In genomic region chr1:58783090-58783992, GRCh38 we compare ENCODE assay signal across 8 cellular contexts. TPM values are rescaled to one million over a fixed set of nuclear protein-coding genes. Genes with fewer than 3 reads are reported as not detected.
DNase-seq lines count a peak whose midpoint lies in the region; ATAC-seq, FAIRE-seq and TF ChIP-seq lines count a peak whose summit lies in the region.

No MANE protein-coding gene starts in this region.

- H3K9me3 ChIP-seq in K562 (replicated peaks; ENCODE audit: control insufficient read depth, insufficient read depth, low read depth, low read length) = no peaks in the 10 kb centered on the region

- peaks cover 9 to 37% of the 10 kb centered on the region in 2 experiments; a peak in 4 of 5 replicates for H3K4me1 ChIP-seq in K562 (replicated peaks in 1 of 2; ENCODE audit: control insufficient read depth in 2 of 2, insufficient read depth in 2 of 2, low read length in 2 of 2)

- peak overlapping the region; percentile 97 to 99 for H3K9ac ChIP-seq in K562 (ENCODE audit: insufficient read depth in 1 of 2, low read depth in 2 of 2, low read length in 2 of 2)

- no peaks in the 10 kb centered on the region for H3K27me3 ChIP-seq in K562 (ENCODE audit: control insufficient read depth in 2 of 2, insufficient read depth in 2 of 2, low read length in 2 of 2)

- in situ Hi-C loops in SK-MEL-5 (cut with HindIII; ENCODE audit: low pct_unique_long_range_greater_than_20kb, low sequenced_read_pairs) (no loop called here), K562 (cut with MboI) (loop anchor here (10.0 kb wide), 2 partner anchors 101 to 501 kb away; no protein-coding TSS in a partner anchor)

- peak in 1 of 2 experiments; percentile 26; a peak in 2 of 4 replicates for TF ChIP-seq RAD21 in K562 (CRISPR knock-in tag; conservative IDR thresholded peaks at IDR 0.05 in 1 of 2, IDR thresholded peaks at IDR 0.05 in 1 of 2)

- H3K36me3 ChIP-seq in K562 (ENCODE audit: control insufficient read depth, insufficient read depth, low read length) = no peaks in the 10 kb centered on the region

- no peak for FAIRE-seq in K562 (lab: Jason Lieb, UNC)

- DNase-seq in AG08396 (ENCODE audit: low spot score) (peak; percentile 31), SK-MEL-5 (ENCODE audit: low read depth, low spot score) (peak; percentile 30), K562 (ENCODE audit: extremely low read depth in 1 of 4, low spot score in 3 of 4) (peak; percentile 22 to 71 (median 44)), iPS-NIHi11 (ENCODE audit: low spot score) (peak; percentile 29), HPDE6-E6E7 (ENCODE audit: extremely low spot score) (no peak)

- H3K4me3 ChIP-seq in K562 (peak overlapping the region; percentile 81), skin epidermis (peak overlapping the region; percentile 59 to 92 (median 86))

- H3K4me2 ChIP-seq in K562 (ENCODE audit: insufficient read depth, low read length) = peak overlapping the region; percentile 87

- 2% methylated on average over 71 of the region's 86 CpGs for WGBS in K562 (ENCODE audit: insufficient coverage, low coverage, missing lambda C conversion rate)

- peak; percentile 1 for ATAC-seq in GM18873 (IDR thresholded peaks at IDR 0.05; ENCODE audit: low FRiP score, unreplicated experiment)
- ATAC-seq in HG03432 (IDR thresholded peaks at IDR 0.05; ENCODE audit: unreplicated experiment) = peak; percentile 16
- ATAC-seq in K562 = peak; percentile 28

- no peak for TF ChIP-seq EP300 in K562 (IDR thresholded peaks at IDR 0.05; ENCODE audit: low read length)

- intact Hi-C loops in K562 (cut with micrococcal nuclease) = loop anchor here (5.0 to 10.0 kb wide), 8 partner anchors 41 to 914 kb away; partner anchors contain the start of gene FGGY

- TF ChIP-seq POLR2A in K562 (conservative IDR thresholded peaks at IDR 0.05) = no peak

- H4K20me1 ChIP-seq in K562 (replicated peaks; ENCODE audit: control insufficient read depth, insufficient read depth, low read length) = peaks cover 5% of the 10 kb centered on the region; the same call in 1 of the 2 replicates

- BruUV-seq in K562 (replicated peaks; lab: Mats Ljungman, UMichigan) = TSS peak; percentile 62

- CTCF ChIA-PET in K562 (lab: Yijun Ruan, JAX; ENCODE audit: low intra/inter-chr PET ratio) = interaction anchor here (0.6 kb wide), 1 partner anchor 303 kb away, joined by 4 read pairs; no protein-coding TSS in a partner anchor

- H3K79me2 ChIP-seq in K562 (ENCODE audit: control insufficient read depth, insufficient read depth, low read length) = peaks cover 21% of the 10 kb centered on the region

- H3K27ac ChIP-seq in K562 (ENCODE audit: extremely low read depth, low read depth, low read length) (peak overlapping the region; percentile 96), skin epidermis (peak overlapping the region; percentile 85 to 100 (median 96))

- no peak; a peak in 1 of 6 replicates for TF ChIP-seq CTCF in K562 (IDR thresholded peaks at IDR 0.05 in 2 of 3, conservative IDR thresholded peaks at IDR 0.05 in 1 of 3; ENCODE audit: insufficient read depth in 2 of 3, low read depth in 1 of 3, low read length in 3 of 3)

- H2AFZ ChIP-seq in K562 (ENCODE audit: low read depth, low read length) = peak overlapping the region; percentile 85

- POLR2A ChIA-PET in K562 (lab: Yijun Ruan, JAX) = interaction anchor here (0.6 to 2.4 kb wide), 49 partner anchors 9 to 983 kb away, joined by 3 to 18 read pairs (median 3); partner anchors contain the start of gene FGGY

- no peaks in the 10 kb centered on the region for H3K9me1 ChIP-seq in K562 (ENCODE audit: control insufficient read depth, insufficient read depth, low read length)

TF ChIP-seq in K562, 482 proteins besides CTCF, POLR2A, EP300 and RAD21 (continues in another document):
- TF ChIP-seq FOXK2 (conservative IDR thresholded peaks at IDR 0.05 in 1 of 2, IDR thresholded peaks at IDR 0.05 in 1 of 2; ENCODE audit: low read depth in 2 of 2) (peak in 1 of 2 experiments; percentile 34; a peak in 1 of 4 replicates), NELFE (IDR thresholded peaks at IDR 0.05; ENCODE audit: insufficient read depth, insufficient read length) (peak; percentile 89), SAP30 (IDR thresholded peaks at IDR 0.05; ENCODE audit: borderline replicate concordance, insufficient read depth, low read depth, low read length, poor library complexity, severe bottlenecking) (peak; percentile 49), ZEB2 (IDR thresholded peaks at IDR 0.05) (no peak; the same call in 1 of the 2 replicates), SMAD3 (CRISPR knock-in tag; conservative IDR thresholded peaks at IDR 0.05) (peak; percentile 61; the same call in 1 of the 2 replicates), HDAC8 (tag; IDR thresholded peaks at IDR 0.05) (peak; percentile 40; the same call in 1 of the 2 replicates), CHD1 (IDR thresholded peaks at IDR 0.05; ENCODE audit: low read length) (peak; percentile 36), ZNF232 (CRISPR knock-in tag; IDR thresholded peaks at IDR 0.05) (no peak), CBX5 (IDR thresholded peaks at IDR 0.05; ENCODE audit: borderline replicate concordance, low read depth) (no peak), HNRNPUL1 (IDR thresholded peaks at IDR 0.05; ENCODE audit: low read length) (no peak), CREB5 (CRISPR knock-in tag; IDR thresholded peaks at IDR 0.05) (no peak), TAF7 (tag; IDR thresholded peaks at IDR 0.05) (peak; percentile 94), HMG20A (CRISPR knock-in tag; conservative IDR thresholded peaks at IDR 0.05) (no peak), TEAD2 (tag; IDR thresholded peaks at IDR 0.05) (no peak), STAG1 (CRISPR knock-in tag; IDR thresholded peaks at IDR 0.05; ENCODE audit: borderline replicate concordance) (peak; percentile 53; the same call in 1 of the 2 replicates), FOXP4 (CRISPR knock-in tag; IDR thresholded peaks at IDR 0.05; ENCODE audit: borderline replicate concordance) (0 out of 2 replicates have a peak, but pooled peaks have one; percentile 42)

RNA-seq across cellular contexts. Expression of gene JUN, which starts 0.5 kb away (rescaled TPM):
- 4.1 and 5.4 TPM in 2 replicates for total RNA-seq in SK-MEL-5 (2014; rRNA removed; shearing (Covaris generic))
- polyA plus RNA-seq in SK-MEL-5 (2015; cell fraction: cytosol; rRNA removed) = 11.6 and 12.0 TPM in 2 replicates
- polyA plus RNA-seq in SK-MEL-5 (2015; cell fraction: nucleus; rRNA removed) = 14.0 and 24.8 TPM in 2 replicates
- 8.9 and 23.5 TPM in 2 replicates for total RNA-seq in K562 (2011; cell fraction: chromatin; rRNA removed; ENCODE audit: low replicate concordance)
- 30.7 and 36.9 TPM in 2 replicates for total RNA-seq in K562 (2011; cell fraction: nucleolus; rRNA removed)
- 14.8 and 18.0 TPM in 2 replicates for total RNA-seq in K562 (2011; cell fraction: nucleoplasm; rRNA removed)
- total RNA-seq in K562 (2014; rRNA removed) = 23.4 and 24.4 TPM in 2 replicates
- total RNA-seq in K562 (2014; rRNA removed; fragmentation: Illumina TruSeq; extraction: Trizol) = 3.4 and 3.8 TPM in 2 replicates
- total RNA-seq in K562 (2015; rRNA removed; fragmentation: Illumina TruSeq; extraction: Trizol) = 3.6 and 4.0 TPM in 2 replicates
- 19.7 and 24.0 TPM in 2 replicates for total RNA-seq in K562 (2021)
- 4.0 and 9.1 TPM in 2 replicates for polyA plus RNA-seq in K562 (2011; rRNA removed)
- polyA plus RNA-seq in K562 (2011; cell fraction: cytosol; rRNA removed) = 8.2 and 13.9 TPM in 2 replicates
- 10.6 and 11.1 TPM in 2 replicates for polyA plus RNA-seq in K562 (2011; cell fraction: nucleus; rRNA removed)
- polyA plus RNA-seq in K562 (2012) = 14.2 and 22.4 TPM in 2 replicates
- 5.9 and 7.6 TPM in 2 replicates for polyA plus RNA-seq in K562 (2014; fragmentation: Illumina TruSeq; extraction: Trizol)
- polyA plus RNA-seq in K562 (2014; fragmentation: Nextera tagmentation; extraction: Ambion mirVana) = under 1 TPM; 0.32 TPM
- 16.4 and 20.1 TPM in 2 replicates for polyA plus RNA-seq in K562 (2014; rRNA removed)
- polyA minus RNA-seq in K562 (2011; rRNA and poly(A)+ RNA removed) = 4.5 and 6.3 TPM in 2 replicates
- 9.5 and 12.7 TPM in 2 replicates for polyA minus RNA-seq in K562 (2011; cell fraction: cytosol; rRNA and poly(A)+ RNA removed)
- polyA minus RNA-seq in K562 (2011; cell fraction: nucleus; rRNA and poly(A)+ RNA removed) = 19.7 and 31.5 TPM in 2 replicates
